14 cellular contexts compared by ENCODE assay signal in genomic region chr2:144477281-144477942, GRCh38. TPM values are rescaled to one million over a fixed set of nuclear protein-coding genes. Genes with fewer than 3 reads are reported as not detected.
DNase-seq lines count a peak whose midpoint lies in the region; ATAC-seq, FAIRE-seq and TF ChIP-seq lines count a peak whose summit lies in the region.
"Had no signal": no experiment of that assay in that cellular context is flagged by ENCODE, and none has a peak within 500 bp of the region (broad histone marks: within the 10 kb centered on the region; RNA-seq: fewer than 3 reads in every experiment).

No MANE protein-coding gene starts in this region.

- no peaks in the 10 kb centered on the region for H3K9me1 ChIP-seq in K562 (ENCODE audit: control insufficient read depth, insufficient read depth, low read length)

- no peak overlapping the region for H3K9ac ChIP-seq in HepG2 (ENCODE audit: insufficient read depth, low read depth, low read length)
- H3K9ac ChIP-seq in K562 (ENCODE audit: insufficient read depth in 1 of 2, low read depth in 2 of 2, low read length in 2 of 2): no peak overlapping the region

- H3K79me2 ChIP-seq in HepG2 (ENCODE audit: insufficient read depth, low read length) (no peaks in the 10 kb centered on the region), K562 (ENCODE audit: control insufficient read depth, insufficient read depth, low read length) (peaks cover 100% of the 10 kb centered on the region)

- intact Hi-C loops in HepG2 (cut with micrococcal nuclease; ENCODE audit: unreplicated experiment): no loop called here
- intact Hi-C loops in right lobe of liver (cut with DNase I): no loop called here
- intact Hi-C loops in K562 (cut with micrococcal nuclease): no loop called here
- intact Hi-C loops in aorta (cut with DNase I): no loop called here
- intact Hi-C loops in Caco-2 (cut with micrococcal nuclease; ENCODE audit: unreplicated experiment): no loop called here

- no peak overlapping the region for H3K4me2 ChIP-seq in HepG2 (ENCODE audit: low read depth, low read length)
- H3K4me2 ChIP-seq in K562 (ENCODE audit: insufficient read depth, low read length): no peak overlapping the region

- no peak overlapping the region for H3K27ac ChIP-seq in HepG2 (ENCODE audit: extremely low read length, insufficient read depth, low read length)
- no peak overlapping the region for H3K27ac ChIP-seq in right lobe of liver
- H3K27ac ChIP-seq in K562 (ENCODE audit: extremely low read depth, low read depth, low read length): no peak overlapping the region
- H3K27ac ChIP-seq in aorta (ENCODE audit: low read depth in 1 of 2, low read length in 2 of 2): no peak overlapping the region
- H3K27ac ChIP-seq: body of pancreas, epithelial cell of prostate had no signal

- H3K36me3 ChIP-seq in HepG2 (replicated peaks in 1 of 2; ENCODE audit: control insufficient read depth in 1 of 2, insufficient read depth in 2 of 2, low read length in 2 of 2) (no peaks in the 10 kb centered on the region), right lobe of liver (no peaks in the 10 kb centered on the region), K562 (ENCODE audit: control insufficient read depth, insufficient read depth, low read length) (peaks cover 88% of the 10 kb centered on the region), aorta (ENCODE audit: control insufficient read depth in 1 of 2, insufficient read depth in 2 of 2, low read length in 1 of 2) (no peaks in the 10 kb centered on the region), Caco-2 (ENCODE audit: control insufficient read depth, insufficient read depth, low read length) (no peaks in the 10 kb centered on the region)

- H3K36me3 Mint-ChIP-seq in mesothelial cell of epicardium (no peaks in the 10 kb centered on the region), Caco-2 (ENCODE audit: insufficient read depth, unreplicated experiment) (no peaks in the 10 kb centered on the region)

- TF ChIP-seq CTCF in HepG2 (CRISPR knock-in tag; IDR thresholded peaks at IDR 0.05): no peak
- TF ChIP-seq CTCF in right lobe of liver (IDR thresholded peaks at IDR 0.05): no peak
- TF ChIP-seq CTCF in K562 (IDR thresholded peaks at IDR 0.05 in 2 of 3, conservative IDR thresholded peaks at IDR 0.05 in 1 of 3; ENCODE audit: insufficient read depth in 2 of 3, low read depth in 1 of 3, low read length in 3 of 3): no peak
- no peak for TF ChIP-seq CTCF in mesothelial cell of epicardium (IDR thresholded peaks at IDR 0.05; ENCODE audit: unreplicated experiment)
- TF ChIP-seq CTCF in Caco-2 (IDR thresholded peaks at IDR 0.05; ENCODE audit: insufficient read depth in 1 of 2, low read depth in 1 of 2, low read length in 1 of 2, severe bottlenecking in 1 of 2, unreplicated experiment in 1 of 2): no peak

- ATAC-seq in HepG2 (no peak), right lobe of liver (no peak), K562 (no peak), aorta (ENCODE audit: low FRiP score) (no peak), GM21717 (IDR thresholded peaks at IDR 0.05; ENCODE audit: unreplicated experiment) (no peak), GM18870 (IDR thresholded peaks at IDR 0.05; ENCODE audit: unreplicated experiment) (no peak)
- ATAC-seq: body of pancreas, sciatic nerve had no signal

- DNase-seq in HepG2 (ENCODE audit: low spot score): no peak
- DNase-seq in right lobe of liver: no peak
- DNase-seq in K562 (ENCODE audit: extremely low read depth in 1 of 4, low spot score in 3 of 4): no peak
- DNase-seq in mesothelial cell of epicardium (ENCODE audit: low spot score in 2 of 2, unreplicated experiment in 2 of 2): no peak
- no peak for DNase-seq in aorta
- DNase-seq in Caco-2: no peak
- DNase-seq: ACHN; activated T-cell treated with anti-CD3 and anti-CD28 coated beads, Interleukin-2, amount 50 U/mL, for 48 hours; body of pancreas; NCI-H187 treated with DMSO at 0.1 percent for 48 hours had no signal

- CTCF ChIA-PET in HepG2 (lab: Yijun Ruan, JAX; ENCODE audit: low intra/inter-chr PET ratio, low total read pairs) (no interaction called here), K562 (lab: Yijun Ruan, JAX; ENCODE audit: low intra/inter-chr PET ratio) (no interaction called here), Caco-2 (lab: Charles Lee) (no interaction called here)

- H3K4me3 Mint-ChIP-seq in mesothelial cell of epicardium (no peak overlapping the region), Caco-2 (ENCODE audit: unreplicated experiment) (no peak overlapping the region)

- BruUV-seq in HepG2 (replicated peaks; lab: Mats Ljungman, UMichigan) (no TSS peak), K562 (replicated peaks; lab: Mats Ljungman, UMichigan) (no TSS peak), Caco-2 (replicated peaks; lab: Mats Ljungman, UMichigan) (no TSS peak)

- no peak for FAIRE-seq in HepG2 (lab: Jason Lieb, UNC)
- peak; percentile 15 for FAIRE-seq in K562 (lab: Jason Lieb, UNC)

- H3K4me3 ChIP-seq in HepG2 (replicated peaks in 1 of 3; ENCODE audit: insufficient read depth in 1 of 3, low read depth in 2 of 3, low read length in 3 of 3) (no peak overlapping the region), right lobe of liver (no peak overlapping the region), K562 (no peak overlapping the region), aorta (ENCODE audit: low read length in 2 of 2) (no peak overlapping the region), Caco-2 (ENCODE audit: low read depth, low read length) (no peak overlapping the region)
- H3K4me3 ChIP-seq: body of pancreas had no signal

- POLR2A ChIA-PET in HepG2 (lab: Yijun Ruan, JAX): no interaction called here
- POLR2A ChIA-PET in K562 (lab: Yijun Ruan, JAX): interaction anchor here (0.7 to 1.7 kb wide), 6 partner anchors 9 to 381 kb away, joined by 3 to 5 read pairs (median 4); no protein-coding TSS in a partner anchor
- POLR2A ChIA-PET in Caco-2 (lab: Charles Lee): no interaction called here

- peaks cover 0 to 1% of the 10 kb centered on the region in 2 experiments; a peak in 1 of 5 replicates for H3K27me3 ChIP-seq in HepG2 (ENCODE audit: control insufficient read depth in 1 of 2, insufficient read depth in 2 of 2, low read length in 2 of 2)
- no peaks in the 10 kb centered on the region for H3K27me3 ChIP-seq in right lobe of liver
- no peaks in the 10 kb centered on the region for H3K27me3 ChIP-seq in K562 (ENCODE audit: control insufficient read depth in 2 of 2, insufficient read depth in 2 of 2, low read length in 2 of 2)
- H3K27me3 ChIP-seq in aorta (ENCODE audit: control insufficient read depth in 1 of 2, insufficient read depth in 2 of 2, low read length in 1 of 2): no peaks in the 10 kb centered on the region
- H3K27me3 ChIP-seq in Caco-2 (replicated peaks; ENCODE audit: control insufficient read depth, insufficient read depth, low read length): no peaks in the 10 kb centered on the region; the same call in 1 of the 2 replicates
- H3K27me3 ChIP-seq: body of pancreas had no signal

- WGBS in HepG2 (ENCODE audit: low lambda C conversion rate): 12% methylated on average over 4 of the region's 4 CpGs
- WGBS in right lobe of liver (ENCODE audit: insufficient coverage, low coverage, low lambda C conversion rate, missing lambda C conversion rate): 54% methylated on average over 4 of the region's 4 CpGs
- 76% methylated on average over 4 of the region's 4 CpGs for WGBS in K562 (ENCODE audit: insufficient coverage, low coverage, missing lambda C conversion rate)
- WGBS in aorta, 2 donors: 45 to 48% methylated on average over 4 of the region's 4 CpGs

- H3K27me3 Mint-ChIP-seq in mesothelial cell of epicardium (ENCODE audit: low read depth) (no peaks in the 10 kb centered on the region), Caco-2 (ENCODE audit: insufficient read depth, unreplicated experiment) (peaks cover 7% of the 10 kb centered on the region)

- H2AFZ ChIP-seq in HepG2 (ENCODE audit: low read length) (no peak overlapping the region), K562 (ENCODE audit: low read depth, low read length) (no peak overlapping the region)

- TF ChIP-seq EP300 in HepG2 (IDR thresholded peaks at IDR 0.05; ENCODE audit: low read depth in 2 of 2, low read length in 2 of 2): no peak
- no peak for TF ChIP-seq EP300 in HepG2 (CRISPR knock-in tag; IDR thresholded peaks at IDR 0.05; ENCODE audit: borderline replicate concordance)
- no peak for TF ChIP-seq EP300 in K562 (IDR thresholded peaks at IDR 0.05; ENCODE audit: low read length)

- TF ChIP-seq POLR2A in HepG2 (IDR thresholded peaks at IDR 0.05; ENCODE audit: insufficient read depth in 1 of 2, low read depth in 2 of 2, low read length in 2 of 2): no peak
- TF ChIP-seq POLR2A in right lobe of liver (IDR thresholded peaks at IDR 0.05): no peak
- no peak for TF ChIP-seq POLR2A in K562 (conservative IDR thresholded peaks at IDR 0.05)

- no peaks in the 10 kb centered on the region for H4K20me1 ChIP-seq in HepG2 (ENCODE audit: insufficient read depth, low read length)
- H4K20me1 ChIP-seq in K562 (replicated peaks; ENCODE audit: control insufficient read depth, insufficient read depth, low read length): peaks cover 14% of the 10 kb centered on the region

- H3K9me3 ChIP-seq in HepG2 (ENCODE audit: low read length) (no peaks in the 10 kb centered on the region), right lobe of liver (no peaks in the 10 kb centered on the region), K562 (replicated peaks; ENCODE audit: control insufficient read depth, insufficient read depth, low read depth, low read length) (no peaks in the 10 kb centered on the region), aorta (ENCODE audit: control insufficient read depth, low read length) (no peaks in the 10 kb centered on the region), Caco-2 (no peaks in the 10 kb centered on the region)
- H3K9me3 ChIP-seq: body of pancreas had no signal

- peaks cover 71% of the 10 kb centered on the region for H3K4me1 Mint-ChIP-seq in mesothelial cell of epicardium
- H3K4me1 Mint-ChIP-seq in Caco-2 (ENCODE audit: low read depth, unreplicated experiment): no peaks in the 10 kb centered on the region

- in situ Hi-C loops in HepG2 (cut with HindIII; ENCODE audit: extremely low pct_ligation_motif_present, low pct_unique_long_range_greater_than_20kb) (no loop called here), K562 (cut with MboI) (no loop called here)

- H3K9me3 Mint-ChIP-seq in mesothelial cell of epicardium (no peaks in the 10 kb centered on the region), Caco-2 (ENCODE audit: unreplicated experiment) (no peaks in the 10 kb centered on the region)

- TF ChIP-seq RAD21 in HepG2 (CRISPR knock-in tag; IDR thresholded peaks at IDR 0.05) (no peak), K562 (CRISPR knock-in tag; conservative IDR thresholded peaks at IDR 0.05 in 1 of 2, IDR thresholded peaks at IDR 0.05 in 1 of 2) (no peak)

- H3K27ac Mint-ChIP-seq in mesothelial cell of epicardium: peak overlapping the region; percentile 87
- no peak overlapping the region for H3K27ac Mint-ChIP-seq in Caco-2 (ENCODE audit: unreplicated experiment)

- H3K4me1 ChIP-seq in HepG2 (ENCODE audit: insufficient read depth, low read length) (no peaks in the 10 kb centered on the region), right lobe of liver (no peaks in the 10 kb centered on the region), K562 (replicated peaks in 1 of 2; ENCODE audit: control insufficient read depth in 2 of 2, insufficient read depth in 2 of 2, low read length in 2 of 2) (peaks cover 0 to 28% of the 10 kb centered on the region in 2 experiments), aorta (ENCODE audit: control insufficient read depth in 1 of 2, insufficient read depth in 2 of 2, low read length in 2 of 2) (peaks cover 4 to 18% of the 10 kb centered on the region in 2 donors), Caco-2 (no peaks in the 10 kb centered on the region; the same call in 1 of the 2 replicates)

RNA-seq across cellular contexts. Expression of gene ZEB2, which starts 42.5 kb away (rescaled TPM):
- not detected in 2 replicates for total RNA-seq in HepG2 (2016; rRNA removed; fragmentation: Illumina TruSeq; extraction: Trizol)
- total RNA-seq in HepG2 (2016; cell fraction: cytosol; rRNA removed; fragmentation: Illumina TruSeq; extraction: Trizol; ENCODE audit: low read depth): 0.09 TPM in 1 of 2 replicates, not detected in the other
- total RNA-seq in HepG2 (2016; cell fraction: insoluble cytoplasmic fraction; rRNA removed; fragmentation: Illumina TruSeq; extraction: Trizol): 0.04 TPM in 1 of 2 replicates, not detected in the other
- total RNA-seq in HepG2 (2016; cell fraction: membrane; rRNA removed; fragmentation: Illumina TruSeq; extraction: Trizol): not detected in 2 replicates
- total RNA-seq in HepG2 (2016; cell fraction: nucleus; rRNA removed; fragmentation: Illumina TruSeq; extraction: Trizol): 0.09 TPM in 1 of 2 replicates, not detected in the other
- polyA plus RNA-seq in HepG2 (2011; rRNA removed): 0.07 and 0.10 TPM in 2 replicates
- 0.03 and 0.05 TPM in 2 replicates for polyA plus RNA-seq in HepG2 (2011; cell fraction: cytosol; rRNA removed)
- 0.10 and 0.16 TPM in 2 replicates for polyA plus RNA-seq in HepG2 (2011; cell fraction: nucleus; rRNA removed)
- 0.11 TPM in 1 of 2 replicates, not detected in the other for polyA plus RNA-seq in HepG2 (2012)
- not detected in 2 replicates for polyA plus RNA-seq in HepG2 (2016; cell fraction: cytosol; fragmentation: Illumina TruSeq; extraction: Trizol; ENCODE audit: low read depth)
- 0.07 and 0.12 TPM in 2 replicates for polyA plus RNA-seq in HepG2 (2016; cell fraction: insoluble cytoplasmic fraction; fragmentation: Illumina TruSeq; extraction: Trizol; ENCODE audit: low read depth)
- polyA plus RNA-seq in HepG2 (2016; cell fraction: membrane; fragmentation: Illumina TruSeq; extraction: Trizol; ENCODE audit: low read depth): not detected in 2 replicates
- not detected in 2 replicates for polyA plus RNA-seq in HepG2 (2016; cell fraction: nucleus; fragmentation: Illumina TruSeq; extraction: Trizol; ENCODE audit: insufficient read depth, low read depth)
- polyA minus RNA-seq in HepG2 (2011; rRNA and poly(A)+ RNA removed; ENCODE audit: low replicate concordance): 0.84 and 11.3 TPM in 2 replicates
- not detected in 2 replicates for polyA minus RNA-seq in HepG2 (2011; cell fraction: cytosol; rRNA and poly(A)+ RNA removed)
- polyA minus RNA-seq in HepG2 (2011; cell fraction: nucleus; rRNA and poly(A)+ RNA removed): 0.13 and 0.62 TPM in 2 replicates
- 10 to 100 TPM; 13.5 to 35.9 (median 21.7) TPM for total RNA-seq in right lobe of liver
- total RNA-seq in K562 (2011; cell fraction: chromatin; rRNA removed; ENCODE audit: low replicate concordance): 342 and 614 TPM in 2 replicates
- 113 and 153 TPM in 2 replicates for total RNA-seq in K562 (2011; cell fraction: nucleolus; rRNA removed)
- 327 and 692 TPM in 2 replicates for total RNA-seq in K562 (2011; cell fraction: nucleoplasm; rRNA removed)
- 65.0 and 72.3 TPM in 2 replicates for total RNA-seq in K562 (2014; rRNA removed)
- total RNA-seq in K562 (2014; rRNA removed; fragmentation: Illumina TruSeq; extraction: Trizol): 87.9 and 96.2 TPM in 2 replicates
- total RNA-seq in K562 (2015; rRNA removed; fragmentation: Illumina TruSeq; extraction: Trizol): 82.2 and 85.8 TPM in 2 replicates
- 101 and 113 TPM in 2 replicates for total RNA-seq in K562 (2021)
- 66.9 and 73.3 TPM in 2 replicates for polyA plus RNA-seq in K562 (2011; rRNA removed)
- 37.5 and 39.9 TPM in 2 replicates for polyA plus RNA-seq in K562 (2011; cell fraction: cytosol; rRNA removed)
- polyA plus RNA-seq in K562 (2011; cell fraction: nucleus; rRNA removed): 143 and 148 TPM in 2 replicates
- 33.6 and 40.1 TPM in 2 replicates for polyA plus RNA-seq in K562 (2012)
- 52.2 and 57.2 TPM in 2 replicates for polyA plus RNA-seq in K562 (2014; fragmentation: Illumina TruSeq; extraction: Trizol)
- 10 to 100 TPM; 15.1 to 30.1 TPM for polyA plus RNA-seq in K562 (2014; fragmentation: Nextera tagmentation; extraction: Ambion mirVana)
- 46.5 and 50.2 TPM in 2 replicates for polyA plus RNA-seq in K562 (2014; rRNA removed)
- 369 and 399 TPM in 2 replicates for polyA minus RNA-seq in K562 (2011; rRNA and poly(A)+ RNA removed)
- 41.4 and 51.2 TPM in 2 replicates for polyA minus RNA-seq in K562 (2011; cell fraction: cytosol; rRNA and poly(A)+ RNA removed)
- 431 and 576 TPM in 2 replicates for polyA minus RNA-seq in K562 (2011; cell fraction: nucleus; rRNA and poly(A)+ RNA removed)
- total RNA-seq in mesothelial cell of epicardium: 105 to 111 TPM (median 110 TPM) in 3 replicates
- 100 to 1,000 TPM; 174 to 301 TPM for total RNA-seq in aorta
- 10 to 100 TPM; 38.7 to 67.6 TPM for polyA plus RNA-seq in aorta
- not detected in 2 replicates for total RNA-seq in Caco-2 (2022)

Comparison
In these comparisons a context has a peak if more than half of its experiments do, and no peak if none do; other contexts are left out.
1. RNA of gene ZEB2, which starts 42.5 kb away (total RNA-seq): 174 to 301 TPM in aorta, 105 to 111 TPM in mesothelial cell of epicardium, 65.0 to 692 TPM in K562 and 13.5 to 35.9 TPM in right lobe of liver; not detected in Caco-2 and 0.04 to 0.09 TPM in HepG2; every median in the first group is over 10 times any median in the second.